Comparison of ENCODE assay signal across 30 cellular contexts in the genomic region with DNA sequence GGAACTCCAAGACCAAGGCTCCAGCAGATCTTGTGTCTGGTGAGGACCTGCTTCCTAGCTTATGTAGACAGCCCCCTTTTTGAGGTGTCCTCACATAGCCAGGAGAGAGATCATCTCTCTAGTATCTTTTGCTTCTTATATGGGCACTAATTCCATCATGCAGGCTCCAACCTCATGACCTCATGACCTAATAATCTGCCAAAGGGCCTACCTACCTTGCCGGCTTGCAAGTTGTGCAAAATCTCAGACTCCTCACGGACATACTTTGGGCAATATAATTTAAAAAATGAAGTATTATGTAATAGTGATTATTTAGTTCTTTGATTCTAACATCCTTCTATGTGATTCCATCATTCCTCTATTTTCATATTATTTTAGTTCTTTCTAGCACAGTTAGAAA.
"Had no signal": no experiment of that assay in that cellular context is flagged by ENCODE, and none has a peak within 500 bp of the region (broad histone marks: within the 10 kb centered on the region; RNA-seq: fewer than 3 reads in every experiment).

No MANE protein-coding gene starts in this region.

- H3K36me3 ChIP-seq: adrenal gland, ascending aorta, brain microvascular endothelial cell, breast epithelium, cardiac muscle cell had no signal

- H3K27me3 ChIP-seq: adrenal gland, ascending aorta, body of pancreas, brain microvascular endothelial cell, breast epithelium, cardiac muscle cell had no signal

- H3K27ac ChIP-seq: adrenal gland, ascending aorta, body of pancreas, brain microvascular endothelial cell, breast epithelium, cardiac muscle cell had no signal

- H3K4me3 ChIP-seq: adrenal gland, ascending aorta, body of pancreas, breast epithelium, cardiac muscle cell had no signal

- H3K9me3 ChIP-seq: adrenal gland, body of pancreas had no signal

- H3K4me1 ChIP-seq: adrenal gland, ascending aorta, body of pancreas, breast epithelium had no signal

- DNase-seq: activated effector memory CD4-positive, alpha-beta T cell treated with anti-CD3 and anti-CD28 coated beads, Interleukin-2, amount 50 U/mL, for 16 hours; activated effector memory CD4-positive, alpha-beta T cell treated with Interleukin-2 at 50 U/mL for 16 hours; activated gamma-delta T cell; activated gamma-delta T cell treated with Interleukin-2 at 50 U/mL for 16 hours; activated naive CD4-positive, alpha-beta T cell; activated naive CD4-positive, alpha-beta T cell treated with anti-CD3 and anti-CD28 coated beads for 36 hours; activated naive CD4-positive, alpha-beta T cell treated with anti-CD3 and anti-CD28 coated beads, Interleukin-2, amount 10 ng/mL, durations not matched to agents 7 days and 5 days; activated naive CD4-positive, alpha-beta T cell treated with anti-CD3 and anti-CD28 coated beads, Interleukin-2, amount 50 U/mL, for 16 hours; activated naive CD4-positive, alpha-beta T cell treated with Interleukin-2 at 50 U/mL for 16 hours; activated naive CD8-positive, alpha-beta T cell treated with anti-CD3 and anti-CD28 coated beads for 36 hours; activated naive CD8-positive, alpha-beta T cell treated with anti-CD3 and anti-CD28 coated beads, Interleukin-2, amount 10 ng/mL, durations not matched to agents 7 days and 5 days; activated naive CD8-positive, alpha-beta T cell treated with anti-CD3 and anti-CD28 coated beads, Interleukin-2, amount 50 U/mL, for 24 hours; activated T-cell treated with anti-CD3 and anti-CD28 coated beads, Interleukin-2, amount 50 U/mL, for 1 hour; activated T-cell treated with anti-CD3 and anti-CD28 coated beads, Interleukin-2, amount 50 U/mL, for 24 hours; activated T-cell treated with anti-CD3 and anti-CD28 coated beads, Interleukin-2, amount 50 U/mL, for 4 hours; activated T-cell treated with anti-CD3 and anti-CD28 coated beads, Interleukin-2, amount 50 U/mL, for 48 hours; activated T-cell treated with anti-CD3 and anti-CD28 coated beads, Interleukin-2, amount 50 U/mL, for 72 hours; adrenal gland; amniotic stem cell; amygdala; anterior cingulate cortex; aorta; body of pancreas; brain microvascular endothelial cell; caudate nucleus; central memory CD4-positive, alpha-beta T cell; cerebellar nuclear complex had no signal
